In the genomic region with DNA sequence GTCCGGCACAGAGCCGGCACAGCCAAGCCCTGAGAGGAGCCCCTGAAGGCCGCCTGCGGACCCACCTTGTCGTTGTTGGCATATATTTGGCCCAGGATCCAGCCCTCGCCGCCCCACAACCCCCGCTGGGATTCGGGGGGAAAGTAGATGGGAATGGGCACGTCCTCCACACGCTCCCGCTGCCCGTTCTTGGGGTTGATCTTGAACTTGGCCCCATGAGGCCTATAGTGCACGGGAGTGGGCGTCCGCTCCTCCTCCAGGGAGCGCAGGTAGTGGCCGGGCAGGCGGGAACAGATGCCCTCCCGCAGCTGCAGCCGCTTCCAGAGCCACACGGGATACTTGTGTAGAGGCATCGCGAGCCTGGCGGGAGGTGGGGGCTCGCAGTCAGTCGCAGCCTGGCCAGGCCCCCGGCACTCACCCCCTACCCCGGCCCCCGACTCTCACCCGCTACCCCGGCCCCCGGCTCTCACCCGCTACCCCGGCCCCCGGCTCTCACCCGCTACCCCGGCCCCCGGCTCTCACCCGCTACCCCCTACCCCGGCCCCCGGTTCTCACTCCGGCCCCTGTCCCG, we compare ENCODE assay signal across 8 cellular contexts. TPM values are rescaled to one million over a fixed set of nuclear protein-coding genes. Genes with fewer than 3 reads are reported as not detected.
DNase-seq lines count a peak whose midpoint lies in the region; ATAC-seq lines count a peak whose summit lies in the region.

No MANE protein-coding gene starts in this region.

- CTCF ChIA-PET in naive thymus-derived CD4-positive, alpha-beta T cell (lab: Charles Lee), result interaction anchor here (1.0 to 2.3 kb wide), 2 partner anchors 12 to 273 kb away, joined by 3 to 10 read pairs; partner anchors contain the start of gene PGAP6

- peak overlapping the region in 5 of 9 donors; percentile 41 to 89 (median 87) for H3K27ac Mint-ChIP-seq in naive thymus-derived CD4-positive, alpha-beta T cell

- H3K9me3 ChIP-seq in duodenal mucosa (ENCODE audit: control insufficient read depth in 1 of 2, low read length in 2 of 2), result no peaks in the 10 kb centered on the region
- H3K9me3 ChIP-seq in naive thymus-derived CD4-positive, alpha-beta T cell (ENCODE audit: control insufficient read depth in 2 of 3, low read length in 3 of 3), result no peaks in the 10 kb centered on the region

- no peaks in the 10 kb centered on the region for H3K27me3 ChIP-seq in duodenal mucosa (ENCODE audit: control insufficient read depth in 1 of 2, insufficient read depth in 2 of 2, low read length in 2 of 2)
- no peaks in the 10 kb centered on the region for H3K27me3 ChIP-seq in naive thymus-derived CD4-positive, alpha-beta T cell (ENCODE audit: control insufficient read depth in 2 of 2, insufficient read depth in 2 of 2, low read length in 2 of 2)

- no peaks in the 10 kb centered on the region for H3K27me3 Mint-ChIP-seq in naive thymus-derived CD4-positive, alpha-beta T cell

- H3K4me1 ChIP-seq in duodenal mucosa (ENCODE audit: control insufficient read depth in 1 of 2, insufficient read depth in 2 of 2, low read length in 2 of 2), result peaks cover 14 to 15% of the 10 kb centered on the region in 2 donors
- H3K4me1 ChIP-seq in naive thymus-derived CD4-positive, alpha-beta T cell (ENCODE audit: control insufficient read depth in 2 of 2, insufficient read depth in 2 of 2, low read length in 2 of 2), result peaks cover 10 to 14% of the 10 kb centered on the region in 2 donors

- H3K27ac ChIP-seq in duodenal mucosa (ENCODE audit: low read depth, low read length), result no peak overlapping the region
- H3K27ac ChIP-seq in naive thymus-derived CD4-positive, alpha-beta T cell (ENCODE audit: low read depth, low read length), result peak overlapping the region; percentile 67

- ATAC-seq in naive thymus-derived CD4-positive, alpha-beta T cell, result no peak
- ATAC-seq in GM19397 (IDR thresholded peaks at IDR 0.05; ENCODE audit: unreplicated experiment), result no peak

- DNase-seq in AG08396 (ENCODE audit: low spot score) (peak; percentile 74), NCI-H2107 treated with DMSO at 0.1 percent for 48 hours (lab: John Stamatoyannopoulos, UW; ENCODE audit: unreplicated experiment) (no peak), Ammon's horn (ENCODE audit: low spot score) (no peak), COR-L47 (lab: John Stamatoyannopoulos, UW) (no peak)
- DNase-seq in Jurkat, Clone E6-1 (ENCODE audit: low read depth, low spot score), result no peak
- no peak for DNase-seq in naive thymus-derived CD4-positive, alpha-beta T cell

- H3K4me3 ChIP-seq in Jurkat, Clone E6-1 (ENCODE audit: low read length), result peak overlapping the region; percentile 46
- peak overlapping the region; percentile 35 to 48 for H3K4me3 ChIP-seq in duodenal mucosa (ENCODE audit: low read depth in 1 of 2, low read length in 2 of 2)
- H3K4me3 ChIP-seq in naive thymus-derived CD4-positive, alpha-beta T cell (ENCODE audit: low read length), result no peak overlapping the region

- peak overlapping the region; percentile 45 to 96 (median 86) for H3K4me3 Mint-ChIP-seq in naive thymus-derived CD4-positive, alpha-beta T cell

- peaks cover 14 to 59% of the 10 kb centered on the region in 2 donors for H3K36me3 ChIP-seq in duodenal mucosa (ENCODE audit: control insufficient read depth in 1 of 2, insufficient read depth in 2 of 2, low read length in 2 of 2)
- peaks cover 0 to 69% (median 4%) of the 10 kb centered on the region in 3 experiments for H3K36me3 ChIP-seq in naive thymus-derived CD4-positive, alpha-beta T cell (ENCODE audit: control insufficient read depth in 2 of 3, insufficient read depth in 3 of 3, low read length in 3 of 3)

- no peaks in the 10 kb centered on the region for H3K9me3 Mint-ChIP-seq in naive thymus-derived CD4-positive, alpha-beta T cell

- H3K36me3 Mint-ChIP-seq in naive thymus-derived CD4-positive, alpha-beta T cell, result peaks cover 0 to 13% (median 7%) of the 10 kb centered on the region in 5 donors

- H3K4me1 Mint-ChIP-seq in naive thymus-derived CD4-positive, alpha-beta T cell, result peaks cover 4 to 26% (median 13%) of the 10 kb centered on the region in 7 donors

- POLR2A ChIA-PET in naive thymus-derived CD4-positive, alpha-beta T cell (lab: Charles Lee), result interaction anchor here (0.9 to 2.7 kb wide), 4 partner anchors 12 to 60 kb away, joined by 3 to 59 read pairs (median 7); partner anchors contain the start of genes DECR2 and PGAP6

- intact Hi-C loops in naive thymus-derived CD4-positive, alpha-beta T cell (cut with micrococcal nuclease), result loop anchor here (1.0 to 5.0 kb wide), 8 partner anchors 10 to 233 kb away; partner anchors contain the start of genes AXIN1 (in 1 of the 2), CAPN15 (in 1 of the 2), DECR2 (in 1 of the 2) and NPRL3 (in 1 of the 2)

- H3K9ac ChIP-seq in duodenal mucosa (ENCODE audit: low read depth in 1 of 2, low read length in 2 of 2), result no peak overlapping the region

RNA-seq across cellular contexts. Expression of gene MRPL28, which starts 0.4 kb away (rescaled TPM):
- 141 TPM for polyA plus RNA-seq in Jurkat, Clone E6-1 (2012; ENCODE audit: insufficient read depth, insufficient read length)
- total RNA-seq in naive thymus-derived CD4-positive, alpha-beta T cell, result 10 to 100 TPM; 21.9 to 86.2 (median 26.5) TPM
- polyA plus RNA-seq in naive thymus-derived CD4-positive, alpha-beta T cell, result 10 to 100 TPM; 44.1 to 71.7 TPM

RNA-seq across cellular contexts. Expression of gene PGAP6, which starts 11.8 kb away (rescaled TPM):
- 56.7 TPM for polyA plus RNA-seq in Jurkat, Clone E6-1 (2012; ENCODE audit: insufficient read depth, insufficient read length)
- 100 to 1,000 TPM in 1 of 5 experiments, 10 to 100 TPM in 4; 32.2 to 107 (median 89.4) TPM for total RNA-seq in naive thymus-derived CD4-positive, alpha-beta T cell
- 10 to 100 TPM; 17.0 to 52.4 TPM for polyA plus RNA-seq in naive thymus-derived CD4-positive, alpha-beta T cell

RNA-seq across cellular contexts. Expression of gene AXIN1, which starts 17.4 kb away (rescaled TPM):
- polyA plus RNA-seq in Jurkat, Clone E6-1 (2012; ENCODE audit: insufficient read depth, insufficient read length), result 19.8 TPM
- total RNA-seq in naive thymus-derived CD4-positive, alpha-beta T cell, result 10 to 100 TPM; 25.6 to 45.9 (median 37.5) TPM
- 1 to 10 TPM; 1.2 to 2.5 TPM for polyA plus RNA-seq in naive thymus-derived CD4-positive, alpha-beta T cell

RNA-seq across cellular contexts. Expression of gene NME4, which starts 27.0 kb away (rescaled TPM):
- polyA plus RNA-seq in Jurkat, Clone E6-1 (2012; ENCODE audit: insufficient read depth, insufficient read length), result 282 TPM
- 10 to 100 TPM; 40.2 to 58.1 (median 42.9) TPM for total RNA-seq in naive thymus-derived CD4-positive, alpha-beta T cell
- polyA plus RNA-seq in naive thymus-derived CD4-positive, alpha-beta T cell, result 10 to 100 TPM; 76.7 to 88.6 TPM

RNA-seq across cellular contexts. Expression of gene DECR2, which starts 31.7 kb away (rescaled TPM):
- polyA plus RNA-seq in Jurkat, Clone E6-1 (2012; ENCODE audit: insufficient read depth, insufficient read length), result 27.4 TPM
- 10 to 100 TPM in 3 of 5 experiments, 1 to 10 TPM in 2; 7.9 to 13.8 (median 11.6) TPM for total RNA-seq in naive thymus-derived CD4-positive, alpha-beta T cell
- polyA plus RNA-seq in naive thymus-derived CD4-positive, alpha-beta T cell, result 1 to 10 TPM; 7.8 to 7.9 TPM
